Comparison of ENCODE assay signal across 15 cellular contexts in genomic region chr4:52552778-52553177, GRCh38.
DNase-seq lines count a peak whose midpoint lies in the region; ATAC-seq, FAIRE-seq and TF ChIP-seq lines count a peak whose summit lies in the region.
"Had no signal": no experiment of that assay in that cellular context is flagged by ENCODE, and none has a peak within 500 bp of the region (broad histone marks: within the 10 kb centered on the region; RNA-seq: fewer than 3 reads in every experiment).

No MANE protein-coding gene starts in this region.

- H3K4me1 ChIP-seq in small intestine (ENCODE audit: control insufficient read depth in 2 of 2, insufficient read depth in 1 of 2, low read depth in 1 of 2, low read length in 1 of 2) (no peaks in the 10 kb centered on the region), mucosa of descending colon (ENCODE audit: low read depth) (no peaks in the 10 kb centered on the region)
- H3K4me1 ChIP-seq: Caco-2 had no signal

- TF ChIP-seq CTCF in epithelial cell of esophagus (IDR thresholded peaks at IDR 0.05; ENCODE audit: insufficient read depth, low read depth, low read length, missing control alignments) (no peak), mucosa of descending colon (IDR thresholded peaks at IDR 0.05) (no peak)

- H3K27ac ChIP-seq in small intestine (ENCODE audit: low read depth in 1 of 2, low read length in 1 of 2) = no peak overlapping the region
- H3K27ac ChIP-seq: KMS-11 had no signal

- H3K27me3 ChIP-seq in small intestine (ENCODE audit: control insufficient read depth in 2 of 2, insufficient read depth in 2 of 2, low read length in 2 of 2) = no peaks in the 10 kb centered on the region

- WGBS in small intestine, 3 donors = 33 to 67% (median 34%) methylated on average over 5 of the region's 5 CpGs

- intact Hi-C loops in mucosa of descending colon (cut with DNase I, micrococcal nuclease) = no loop called here

- FAIRE-seq in RCC 7860 (lab: Jason Lieb, UNC) (no peak), small intestine (lab: Jason Lieb, UNC) (no peak)

- DNase-seq in HT1080 (ENCODE audit: low read depth) (peak; percentile 10), RCC 7860 (ENCODE audit: low spot score) (peak; percentile 11), epithelial cell of esophagus (ENCODE audit: low read depth) (peak; percentile 55), small intestine (peak; percentile 10), mucosa of descending colon (no peak), foreskin melanocyte (no peak)
- DNase-seq: Caco-2, DMS153, H9, NCI-H1092 treated with DMSO at 0.1 percent for 48 hours, NCI-H524, SHP77 treated with DMSO at 0.1 percent for 48 hours had no signal

- H3K4me3 ChIP-seq in epithelial cell of esophagus (ENCODE audit: low read length) = no peak overlapping the region
- H3K4me3 ChIP-seq in small intestine (ENCODE audit: low read depth in 1 of 2, low read length in 2 of 2) = no peak overlapping the region
- H3K4me3 ChIP-seq in mucosa of descending colon = no peak overlapping the region

- H3K9me3 ChIP-seq in small intestine (ENCODE audit: control insufficient read depth, low read depth) (no peaks in the 10 kb centered on the region), mucosa of descending colon (no peaks in the 10 kb centered on the region)
- H3K9me3 ChIP-seq: Caco-2 had no signal

- ATAC-seq in GM18517 (IDR thresholded peaks at IDR 0.05; ENCODE audit: unreplicated experiment) (no peak), mucosa of descending colon (no peak)
- ATAC-seq: SK-N-SH treated with all-trans-retinoic acid at 6 μM for 48 hours had no signal

- H3K36me3 ChIP-seq in small intestine (ENCODE audit: control insufficient read depth in 2 of 2, insufficient read depth in 2 of 2, low read length in 2 of 2) (no peaks in the 10 kb centered on the region), mucosa of descending colon (ENCODE audit: low read depth) (no peaks in the 10 kb centered on the region)

Comparison
In these comparisons a context has a peak if more than half of its experiments do, and no peak if none do; other contexts are left out.
1. DNase-seq: peak in HT1080 (single experiment), RCC 7860 (single experiment), epithelial cell of esophagus (single experiment) and small intestine (single experiment); none in mucosa of descending colon (0 of 3) and foreskin melanocyte (single experiment).